In genomic region chr20:19976595-19977372, GRCh38 we compare ENCODE assay signal across 7 cellular contexts.
DNase-seq lines count a peak whose midpoint lies in the region; TF ChIP-seq lines count a peak whose summit lies in the region.

No MANE protein-coding gene starts in this region.

- no peak for TF ChIP-seq CTCF in cardiac fibroblast (IDR thresholded peaks at IDR 0.05; ENCODE audit: low read depth, low read length)
- no peak for TF ChIP-seq CTCF in tibial artery (IDR thresholded peaks at IDR 0.05)
- no peak for TF ChIP-seq CTCF in GM20000 (IDR thresholded peaks at IDR 0.05; ENCODE audit: extremely low read depth, missing control alignments)

- H3K4me1 ChIP-seq in HUES6 (ENCODE audit: control insufficient read depth, insufficient read depth, low read length) (peaks cover 49% of the 10 kb centered on the region), tibial artery (peaks cover 0 to 86% (median 59%) of the 10 kb centered on the region in 4 donors)

- H3K4me3 ChIP-seq in HUES6 (ENCODE audit: low read depth, low read length): no peak overlapping the region; the same call in 1 of the 2 replicates
- peak overlapping the region; percentile 58 to 72 for H3K4me3 ChIP-seq in cardiac fibroblast (replicated peaks in 1 of 2; ENCODE audit: low read depth in 2 of 2, low read length in 2 of 2)
- peak overlapping the region; percentile 66 to 68 for H3K4me3 ChIP-seq in tibial artery

- H3K27me3 ChIP-seq in HUES6 (ENCODE audit: control insufficient read depth, insufficient read depth, low read length) (no peaks in the 10 kb centered on the region), tibial artery (no peaks in the 10 kb centered on the region)

- no peaks in the 10 kb centered on the region for H3K36me3 ChIP-seq in HUES6 (ENCODE audit: control insufficient read depth, insufficient read depth, low read length)
- H3K36me3 ChIP-seq in tibial artery: peaks cover 0 to 3% (median 2%) of the 10 kb centered on the region in 3 donors

- H3K27ac ChIP-seq in HUES6 (ENCODE audit: low read depth, low read length) (peak overlapping the region; percentile 80; the same call in 1 of the 2 replicates), tibial artery (peak overlapping the region; percentile 85 to 87)

- H3K9me3 ChIP-seq in HUES6 (ENCODE audit: control insufficient read depth, insufficient read depth, low read depth, low read length) (no peaks in the 10 kb centered on the region), tibial artery (no peaks in the 10 kb centered on the region)

- intact Hi-C loops in tibial artery (cut with DNase I; ENCODE audit: low total_unique reads): no loop called here

- peak overlapping the region; percentile 40 for H3K9ac ChIP-seq in HUES6 (ENCODE audit: low read length)

- peak; percentile 81 to 89 for DNase-seq in cardiac fibroblast (ENCODE audit: low read depth in 2 of 2)
- DNase-seq in left kidney (ENCODE audit: low read depth, low spot score): peak; percentile 53
- peak; percentile 59 to 87 for DNase-seq in tibial artery
- no peak for DNase-seq in GM20000 (ENCODE audit: low spot score)
- DNase-seq in NCI-H1092 (lab: John Stamatoyannopoulos, UW): no peak
- no peak for DNase-seq in activated gamma-delta T cell (lab: John Stamatoyannopoulos, UW)

Comparison
In these comparisons a context has a peak if more than half of its experiments do, and no peak if none do; other contexts are left out.
1. DNase-seq: peak in cardiac fibroblast (2 of 2), left kidney (single experiment) and tibial artery (2 of 2); none in GM20000 (single experiment), NCI-H1092 (single experiment) and activated gamma-delta T cell (single experiment).